ENCODE assay signal across 24 cellular contexts in genomic region chr2:101738649-101739048, GRCh38. TPM values are rescaled to one million over a fixed set of nuclear protein-coding genes. Genes with fewer than 3 reads are reported as not detected.
DNase-seq lines count a peak whose midpoint lies in the region; ATAC-seq and TF ChIP-seq lines count a peak whose summit lies in the region.
"Had no signal": no experiment of that assay in that cellular context is flagged by ENCODE, and none has a peak within 500 bp of the region (broad histone marks: within the 10 kb centered on the region; RNA-seq: fewer than 3 reads in every experiment).

No MANE protein-coding gene starts in this region.

- H3K27me3 Mint-ChIP-seq in CD4-positive, alpha-beta T cell, result no peaks in the 10 kb centered on the region
- no peaks in the 10 kb centered on the region for H3K27me3 Mint-ChIP-seq in IgD-negative memory B cell
- H3K27me3 Mint-ChIP-seq in progenitor cell of endocrine pancreas, result no peaks in the 10 kb centered on the region
- H3K27me3 Mint-ChIP-seq: activated naive CD4-positive, alpha-beta T cell treated with anti-CD3 and anti-CD28 coated beads, Interleukin-2, amount 50 U/mL, for 24 hours; naive B cell had no signal

- H3K4me3 ChIP-seq in dorsolateral prefrontal cortex (no peak overlapping the region), A673 (ENCODE audit: low read depth, low read length, poor library complexity, severe bottlenecking) (no peak overlapping the region)
- H3K4me3 ChIP-seq: coronary artery, transverse colon had no signal

- H3K4me1 ChIP-seq in A673 (ENCODE audit: insufficient read depth, low read length, poor library complexity, severe bottlenecking), result peaks cover 50% of the 10 kb centered on the region

- H3K27ac ChIP-seq in CD4-positive, alpha-beta T cell (ENCODE audit: low read depth, low read length), result no peak overlapping the region
- H3K27ac ChIP-seq in dorsolateral prefrontal cortex (peak overlapping the region; percentile 18 to 98 (median 94)), A673 (ENCODE audit: low read depth, low read length, poor library complexity, severe bottlenecking) (no peak overlapping the region)
- H3K27ac ChIP-seq: parathyroid adenoma, transverse colon had no signal

- CTCF ChIA-PET in CD4-positive, alpha-beta T cell (lab: Charles Lee), result no interaction called here
- CTCF ChIA-PET in A673 (lab: Charles Lee), result no interaction called here

- no peak for DNase-seq in CD4-positive, alpha-beta T cell
- DNase-seq in dorsolateral prefrontal cortex (no peak), progenitor cell of endocrine pancreas (ENCODE audit: low spot score, unreplicated experiment) (no peak), hepatic stellate cell (ENCODE audit: low spot score) (no peak), A673 (ENCODE audit: low spot score) (no peak)
- DNase-seq: activated CD4-positive, CD25-positive, alpha-beta regulatory T cell; activated CD8-positive, alpha-beta T cell treated with anti-CD3 and anti-CD28 coated beads, Interleukin-2, amount 10 ng/mL, durations not matched to agents 7 days and 5 days; activated T-cell treated with anti-CD3 and anti-CD28 coated beads, Interleukin-2, amount 50 U/mL, for 1 hour; HCEC 1CT; islet precursor cell; mesenchymal stem cell; naive B cell; NCI-H1417; NCI-H510A treated with DMSO at 0.1 percent for 48 hours; NK-92 treated with Interleukin-12 subunit alpha and Interleukin-12 subunit beta, amount 100 ng/mL, for 24 hours; stimulated activated CD4-positive, alpha-beta T cell treated with anti-CD3 and anti-CD28 coated beads, Interleukin-1b, Interleukin-23, amount 100 ng/mL, for 48 hours; stimulated activated naive CD8-positive, alpha-beta T cell treated with anti-CD3 and anti-CD28 coated beads, Interleukin-15, Interleukin-2, amounts not matched to agents 100 U/mL and 50 U/mL, for 24 hours; T-helper 9 cell; transverse colon had no signal

- H3K4me3 Mint-ChIP-seq in CD4-positive, alpha-beta T cell, result peak overlapping the region; percentile 14
- H3K4me3 Mint-ChIP-seq in IgD-negative memory B cell (peak overlapping the region in 1 of 4 donors; percentile 72), progenitor cell of endocrine pancreas (ENCODE audit: low read depth) (no peak overlapping the region)
- H3K4me3 Mint-ChIP-seq: activated CD8-positive, alpha-beta T cell treated with anti-CD3 and anti-CD28 coated beads, Interleukin-2, amount 10 ng/mL, durations not matched to agents 7 days and 5 days; activated naive CD4-positive, alpha-beta T cell treated with anti-CD3 and anti-CD28 coated beads, Interleukin-2, amount 50 U/mL, for 24 hours had no signal

- H3K36me3 Mint-ChIP-seq in CD4-positive, alpha-beta T cell (ENCODE audit: low read depth), result no peaks in the 10 kb centered on the region
- peaks cover 2% of the 10 kb centered on the region for H3K36me3 Mint-ChIP-seq in IgD-negative memory B cell
- H3K36me3 Mint-ChIP-seq in progenitor cell of endocrine pancreas (ENCODE audit: insufficient read depth), result no peaks in the 10 kb centered on the region
- H3K36me3 Mint-ChIP-seq: activated naive CD4-positive, alpha-beta T cell treated with anti-CD3 and anti-CD28 coated beads, Interleukin-2, amount 50 U/mL, for 24 hours; naive B cell had no signal

- H3K27me3 ChIP-seq in CD4-positive, alpha-beta T cell (ENCODE audit: control insufficient read depth, insufficient read depth, low read length), result no peaks in the 10 kb centered on the region
- H3K27me3 ChIP-seq in dorsolateral prefrontal cortex (no peaks in the 10 kb centered on the region), A673 (replicated peaks; ENCODE audit: insufficient read depth, low read depth, low read length, poor library complexity) (no peaks in the 10 kb centered on the region)
- H3K27me3 ChIP-seq: transverse colon had no signal

- ATAC-seq in CD4-positive, alpha-beta T cell (ENCODE audit: poor library complexity), result no peak
- ATAC-seq in HG02970 (IDR thresholded peaks at IDR 0.05; ENCODE audit: low FRiP score, unreplicated experiment), result no peak
- ATAC-seq: activated CD8-positive, alpha-beta T cell treated with anti-CD3 and anti-CD28 coated beads, Interleukin-2, amount 10 ng/mL, durations not matched to agents 7 days and 5 days; stimulated activated naive CD8-positive, alpha-beta T cell treated with anti-CD3 and anti-CD28 coated beads, Interleukin-15, Interleukin-2, amounts not matched to agents 100 U/mL and 50 U/mL, for 24 hours had no signal

- no peak for TF ChIP-seq CTCF in CD4-positive, alpha-beta T cell (IDR thresholded peaks at IDR 0.05)
- no peak for TF ChIP-seq CTCF in dorsolateral prefrontal cortex (IDR thresholded peaks at IDR 0.05 in 54 of 56, conservative IDR thresholded peaks at IDR 0.05 in 2 of 56; ENCODE audit: low read depth in 1 of 56, partially characterized antibody in 56 of 56)
- no peak for TF ChIP-seq CTCF in progenitor cell of endocrine pancreas (IDR thresholded peaks at IDR 0.05; ENCODE audit: unreplicated experiment)
- no peak for TF ChIP-seq CTCF in A673 (conservative IDR thresholded peaks at IDR 0.05; ENCODE audit: low read depth, low read length)

- no TSS peak for BruUV-seq in A673 (replicated peaks; lab: Mats Ljungman, UMichigan)

- peak overlapping the region; percentile 53 for H3K27ac Mint-ChIP-seq in CD4-positive, alpha-beta T cell
- H3K27ac Mint-ChIP-seq in IgD-negative memory B cell, result peak overlapping the region in 2 of 3 donors; percentile 37 to 78
- peak overlapping the region; percentile 43 for H3K27ac Mint-ChIP-seq in progenitor cell of endocrine pancreas
- H3K27ac Mint-ChIP-seq: activated CD8-positive, alpha-beta T cell treated with anti-CD3 and anti-CD28 coated beads, Interleukin-2, amount 10 ng/mL, durations not matched to agents 7 days and 5 days had no signal

- peaks cover 94% of the 10 kb centered on the region for H3K4me1 Mint-ChIP-seq in CD4-positive, alpha-beta T cell (ENCODE audit: low read depth)
- H3K4me1 Mint-ChIP-seq in IgD-negative memory B cell (peaks cover 69 to 80% (median 79%) of the 10 kb centered on the region in 3 donors), progenitor cell of endocrine pancreas (ENCODE audit: low read depth) (peaks cover 72% of the 10 kb centered on the region)

- H3K36me3 ChIP-seq in A673 (ENCODE audit: insufficient read depth, low read length, poor library complexity, severe bottlenecking), result no peaks in the 10 kb centered on the region
- H3K36me3 ChIP-seq: transverse colon had no signal

- POLR2A ChIA-PET in CD4-positive, alpha-beta T cell (lab: Charles Lee), result no interaction called here
- POLR2A ChIA-PET in A673 (lab: Charles Lee; ENCODE audit: low non-redundant PET), result no interaction called here

- no peaks in the 10 kb centered on the region for H3K9me3 Mint-ChIP-seq in CD4-positive, alpha-beta T cell
- H3K9me3 Mint-ChIP-seq in IgD-negative memory B cell (no peaks in the 10 kb centered on the region), progenitor cell of endocrine pancreas (ENCODE audit: low read depth) (no peaks in the 10 kb centered on the region)
- H3K9me3 Mint-ChIP-seq: activated naive CD4-positive, alpha-beta T cell treated with anti-CD3 and anti-CD28 coated beads, Interleukin-2, amount 50 U/mL, for 24 hours; naive B cell had no signal

- intact Hi-C loops in CD4-positive, alpha-beta T cell (cut with DNase I, micrococcal nuclease), result loop anchor here in 1 of 2 experiments (5.0 kb wide), 1 partner anchor 41 kb away; the partner anchor contains the start of gene MAP4K4
- intact Hi-C loops in dorsolateral prefrontal cortex (cut with DNase I), result loop anchor here in 1 of 2 donors (5.0 kb wide), 1 partner anchor 36 kb away; no protein-coding TSS in a partner anchor
- intact Hi-C loops in A673 (cut with micrococcal nuclease; ENCODE audit: unreplicated experiment), result no loop called here

- H3K9me3 ChIP-seq in CD4-positive, alpha-beta T cell (ENCODE audit: control insufficient read depth, low read length), result no peaks in the 10 kb centered on the region
- no peaks in the 10 kb centered on the region for H3K9me3 ChIP-seq in A673 (ENCODE audit: low read depth, low read length, poor library complexity, severe bottlenecking)
- H3K9me3 ChIP-seq: transverse colon had no signal

RNA-seq across cellular contexts. Expression of gene MAP4K4, which starts 41.1 kb away (rescaled TPM):
- 10 to 100 TPM; 92.8 to 94.0 TPM for total RNA-seq in CD4-positive, alpha-beta T cell
- polyA plus RNA-seq in IgD-negative memory B cell, result 9.3 TPM
- total RNA-seq in dorsolateral prefrontal cortex (100 to 1,000 TPM; 137 to 701 (median 262) TPM), progenitor cell of endocrine pancreas (171 and 184 TPM in 2 replicates), A673 (2021) (154 and 157 TPM in 2 replicates)

Comparison
In these comparisons a context has a peak if more than half of its experiments do, and no peak if none do; other contexts are left out.
1. H3K27ac ChIP-seq: peak in dorsolateral prefrontal cortex (59 of 59); none in CD4-positive, alpha-beta T cell (single experiment) and A673 (single experiment).
2. Peak in every context shown above with its lines, with median percentiles within 50 percentile points of each other: H3K27ac Mint-ChIP-seq.